Comparison of ENCODE assay signal across 8 cellular contexts in genomic region chr1:245153645-245154428, GRCh38. TPM values are rescaled to one million over a fixed set of nuclear protein-coding genes. Genes with fewer than 3 reads are reported as not detected.
A peak's percentile ranks its signal among the peaks of the same experiment; 100 is the strongest.
DNase-seq lines count a peak whose midpoint lies in the region; ATAC-seq and TF ChIP-seq lines count a peak whose summit lies in the region.

No MANE protein-coding gene starts in this region.

- H3K27me3 ChIP-seq in left ventricle myocardium inferior (ENCODE audit: low read depth) = peaks cover 76% of the 10 kb centered on the region

- H3K27ac ChIP-seq in left ventricle myocardium inferior (replicated peaks) = peak overlapping the region; percentile 40

- H3K4me3 ChIP-seq in left ventricle myocardium inferior = peak overlapping the region; percentile 76

- DNase-seq in NCI-H1417 (lab: John Stamatoyannopoulos, UW) (peak in 2 of 3 experiments; percentile 62 to 72), NCI-H1417 treated with DMSO at 0.1 percent for 48 hours (lab: John Stamatoyannopoulos, UW) (no peak), M059J (ENCODE audit: low read depth) (peak; percentile 39), left ventricle myocardium inferior (no peak), sciatic nerve (ENCODE audit: low spot score) (no peak), NOMO-1 treated with dmso at 0.1 percent for 144 hours (lab: John Stamatoyannopoulos, UW; ENCODE audit: unreplicated experiment) (no peak), NK-92 (lab: John Stamatoyannopoulos, UW; ENCODE audit: unreplicated experiment) (no peak)
- peak; percentile 13 for DNase-seq in activated naive CD4-positive, alpha-beta T cell treated with anti-CD3 and anti-CD28 coated beads, Interleukin-2, amount 50 U/mL, for 16 hours

- no peaks in the 10 kb centered on the region for H3K36me3 ChIP-seq in left ventricle myocardium inferior

- H3K4me1 ChIP-seq in left ventricle myocardium inferior = peaks cover 43% of the 10 kb centered on the region

- intact Hi-C loops in left ventricle myocardium inferior (cut with micrococcal nuclease) (loop anchor here (5.0 to 10.0 kb wide), 3 partner anchors 231 to 1291 kb away; no protein-coding TSS in a partner anchor), sciatic nerve (cut with DNase I) (loop anchor here (10.0 kb wide), 1 partner anchor 851 kb away; no protein-coding TSS in a partner anchor)

- ATAC-seq in sciatic nerve = peak; percentile 33

- TF ChIP-seq CTCF in left ventricle myocardium inferior (IDR thresholded peaks at IDR 0.05; ENCODE audit: borderline replicate concordance) = no peak

- no peaks in the 10 kb centered on the region for H3K9me3 ChIP-seq in left ventricle myocardium inferior (replicated peaks)

RNA-seq across cellular contexts. Expression of gene KIF26B, which starts 0.9 kb away (rescaled TPM):
- 0.22 and 1.1 TPM in 2 replicates for total RNA-seq in M059J (2014; rRNA removed; shearing (Covaris generic))
- 3.5 TPM for total RNA-seq in left ventricle myocardium inferior
- 0.45 TPM for total RNA-seq in sciatic nerve

Comparison
In these comparisons a context has a peak if more than half of its experiments do, and no peak if none do; other contexts are left out.
1. DNase-seq: peak in NCI-H1417 (2 of 3), M059J (single experiment) and activated naive CD4-positive, alpha-beta T cell treated with anti-CD3 and anti-CD28 coated beads, Interleukin-2, amount 50 U/mL, for 16 hours (single experiment); none in NCI-H1417 treated with DMSO at 0.1 percent for 48 hours (single experiment), left ventricle myocardium inferior (single experiment), sciatic nerve (single experiment), NOMO-1 treated with dmso at 0.1 percent for 144 hours (single experiment) and NK-92 (single experiment).